In genomic region chr14:72948481-72949138, GRCh38 we compare ENCODE assay signal across 8 cellular contexts. TPM values are rescaled to one million over a fixed set of nuclear protein-coding genes. Genes with fewer than 3 reads are reported as not detected.
A peak's percentile ranks its signal among the peaks of the same experiment; 100 is the strongest.
DNase-seq lines count a peak whose midpoint lies in the region; ATAC-seq and TF ChIP-seq lines count a peak whose summit lies in the region.

No MANE protein-coding gene starts in this region.

- TF ChIP-seq POLR2A in thyroid gland (IDR thresholded peaks at IDR 0.05): no peak

- no peak overlapping the region for H3K9ac ChIP-seq in GM23248
- H3K9ac ChIP-seq in PC-3 (ENCODE audit: low read length): no peak overlapping the region

- H3K27me3 Mint-ChIP-seq in activated T-cell treated with anti-CD3 and anti-CD28 coated beads, Interleukin-2, amount 50 U/mL, for 72 hours (ENCODE audit: low read depth): no peaks in the 10 kb centered on the region

- no peak overlapping the region for H3K4me2 ChIP-seq in GM23248 (ENCODE audit: unreplicated experiment)
- H3K4me2 ChIP-seq in PC-3 (ENCODE audit: low read length): no peak overlapping the region

- POLR2A ChIA-PET in PC-3 (lab: Charles Lee; ENCODE audit: unreplicated experiment): interaction anchor here (0.7 kb wide), 1 partner anchor 20 kb away, joined by 3 read pairs; no protein-coding TSS in a partner anchor

- H4K20me1 ChIP-seq in GM23248 (ENCODE audit: insufficient read depth): no peaks in the 10 kb centered on the region
- no peaks in the 10 kb centered on the region for H4K20me1 ChIP-seq in PC-3 (ENCODE audit: low read length)

- no peaks in the 10 kb centered on the region for H3K9me3 Mint-ChIP-seq in activated T-cell treated with anti-CD3 and anti-CD28 coated beads, Interleukin-2, amount 50 U/mL, for 72 hours

- DNase-seq in AG10803 (ENCODE audit: low read depth): peak; percentile 69
- peak; percentile 74 for DNase-seq in GM23248
- peak; percentile 86 for DNase-seq in PC-3
- peak; percentile 64 to 65 for DNase-seq in activated T-cell treated with anti-CD3 and anti-CD28 coated beads, Interleukin-2, amount 50 U/mL, for 72 hours
- DNase-seq in fibroblast of pulmonary artery (ENCODE audit: low read depth): peak; percentile 78
- DNase-seq in nucleus accumbens (lab: John Stamatoyannopoulos, UW): peak in 39 of 56 donors; percentile 5 to 84 (median 22)
- DNase-seq in thyroid gland: peak; percentile 77 to 79

- BruUV-seq in PC-3 (replicated peaks; lab: Mats Ljungman, UMichigan): no TSS peak

- H3K4me3 ChIP-seq in AG10803 (ENCODE audit: low read length) (no peak overlapping the region), GM23248 (no peak overlapping the region), PC-3 (ENCODE audit: low read length) (no peak overlapping the region), fibroblast of pulmonary artery (replicated peaks; ENCODE audit: low read depth, low read length) (no peak overlapping the region), thyroid gland (replicated peaks in 1 of 3) (no peak overlapping the region)

- H3K27ac Mint-ChIP-seq in activated T-cell treated with anti-CD3 and anti-CD28 coated beads, Interleukin-2, amount 50 U/mL, for 72 hours: no peak overlapping the region

- H3K9me2 ChIP-seq in GM23248 (ENCODE audit: insufficient read depth): no peaks in the 10 kb centered on the region
- H3K9me2 ChIP-seq in PC-3 (replicated peaks; ENCODE audit: low read length): no peaks in the 10 kb centered on the region

- ATAC-seq in PC-3: peak; percentile 38
- ATAC-seq in activated T-cell treated with anti-CD3 and anti-CD28 coated beads, Interleukin-2, amount 50 U/mL, for 72 hours (replicated peaks in 1 of 2): peak; percentile 31
- ATAC-seq in GM18498 (IDR thresholded peaks at IDR 0.05; ENCODE audit: unreplicated experiment): no peak

- H3K36me3 Mint-ChIP-seq in activated T-cell treated with anti-CD3 and anti-CD28 coated beads, Interleukin-2, amount 50 U/mL, for 72 hours (ENCODE audit: insufficient read depth in 2 of 2): no peaks in the 10 kb centered on the region

- no peaks in the 10 kb centered on the region for H3K27me3 ChIP-seq in GM23248 (replicated peaks; ENCODE audit: insufficient read depth)
- no peaks in the 10 kb centered on the region for H3K27me3 ChIP-seq in PC-3 (ENCODE audit: low read length)
- H3K27me3 ChIP-seq in thyroid gland: no peaks in the 10 kb centered on the region

- 40% methylated on average over 5 of the region's 5 CpGs for WGBS in GM23248 (ENCODE audit: low coverage in 1 of 2, low lambda C conversion rate in 2 of 2, missing lambda C conversion rate in 2 of 2), 2 experiments
- 40% methylated on average over 5 of the region's 5 CpGs for WGBS in thyroid gland, 2 donors

- CTCF ChIA-PET in PC-3 (lab: Charles Lee): interaction anchor here (0.6 to 1.8 kb wide), 16 partner anchors 11 to 1262 kb away, joined by 3 to 39 read pairs (median 4); partner anchors contain the start of genes DCAF4, DPF3 and ZFYVE1

- H3K4me3 Mint-ChIP-seq in activated T-cell treated with anti-CD3 and anti-CD28 coated beads, Interleukin-2, amount 50 U/mL, for 72 hours: no peak overlapping the region

- H3F3A ChIP-seq in GM23248 (ENCODE audit: insufficient read depth) (peaks cover 7% of the 10 kb centered on the region), PC-3 (ENCODE audit: low read length, unreplicated experiment) (no peaks in the 10 kb centered on the region)

- no peaks in the 10 kb centered on the region for H3K4me1 ChIP-seq in GM23248 (ENCODE audit: insufficient read depth)
- H3K4me1 ChIP-seq in PC-3 (ENCODE audit: insufficient read depth, low read length): peaks cover 17% of the 10 kb centered on the region
- H3K4me1 ChIP-seq in thyroid gland: peaks cover 0 to 2% of the 10 kb centered on the region in 2 donors

- peaks cover 9% of the 10 kb centered on the region for H3K4me1 Mint-ChIP-seq in activated T-cell treated with anti-CD3 and anti-CD28 coated beads, Interleukin-2, amount 50 U/mL, for 72 hours (ENCODE audit: low read depth)

- in situ Hi-C loops in GM23248 (cut with MboI): loop anchor here (10.0 kb wide), 1 partner anchor 434 kb away; no protein-coding TSS in a partner anchor

- no peaks in the 10 kb centered on the region for H3K9me3 ChIP-seq in GM23248 (ENCODE audit: low read depth)
- H3K9me3 ChIP-seq in PC-3 (ENCODE audit: low read length): no peaks in the 10 kb centered on the region
- H3K9me3 ChIP-seq in thyroid gland: no peaks in the 10 kb centered on the region

- H3K27ac ChIP-seq in GM23248 (no peak overlapping the region), PC-3 (ENCODE audit: low read length) (no peak overlapping the region), thyroid gland (no peak overlapping the region)

- intact Hi-C loops in PC-3 (cut with micrococcal nuclease) (loop anchor here (1.0 kb wide), 3 partner anchors 22 to 434 kb away; partner anchors contain the start of gene DCAF4), thyroid gland (cut with DNase I) (loop anchor here (5.0 to 10.0 kb wide), 2 partner anchors 54 to 431 kb away; partner anchors contain the start of gene DPF3)

- peak; percentile 94 for TF ChIP-seq CTCF in AG10803 (conservative IDR thresholded peaks at IDR 0.05; ENCODE audit: low read length)
- peak; percentile 99 for TF ChIP-seq CTCF in PC-3 (conservative IDR thresholded peaks at IDR 0.05; ENCODE audit: low read depth, low read length)
- TF ChIP-seq CTCF in fibroblast of pulmonary artery (IDR thresholded peaks at IDR 0.05; ENCODE audit: low read length, missing control alignments): peak; percentile 95
- TF ChIP-seq CTCF in thyroid gland (IDR thresholded peaks at IDR 0.05): peak; percentile 64 to 88 (median 74)

- no peaks in the 10 kb centered on the region for H3K36me3 ChIP-seq in GM23248 (ENCODE audit: low read depth)
- peaks cover 22% of the 10 kb centered on the region; the same call in 1 of the 2 replicates for H3K36me3 ChIP-seq in PC-3 (ENCODE audit: low read depth, low read length)
- peaks cover 8 to 13% of the 10 kb centered on the region in 2 donors for H3K36me3 ChIP-seq in thyroid gland

- no peak overlapping the region for H2AFZ ChIP-seq in GM23248
- no peak overlapping the region for H2AFZ ChIP-seq in PC-3 (ENCODE audit: low read length)

- H3K79me2 ChIP-seq in GM23248 (ENCODE audit: insufficient read depth): no peaks in the 10 kb centered on the region
- no peaks in the 10 kb centered on the region for H3K79me2 ChIP-seq in PC-3 (ENCODE audit: low read length)

RNA-seq across cellular contexts. Expression of gene DCAF4, which starts 22.3 kb away (rescaled TPM):
- total RNA-seq in GM23248 (2014; rRNA removed; shearing (Covaris generic)): 20.4 and 21.9 TPM in 2 replicates
- polyA plus RNA-seq in GM23248 (2016; fragmentation: Nextera tagmentation; extraction: Ambion mirVana): 17.1 and 17.7 TPM in 2 replicates
- total RNA-seq in PC-3 (2014; rRNA removed) (55.8 and 56.8 TPM in 2 replicates), thyroid gland (10 to 100 TPM; 29.0 to 45.0 (median 36.7) TPM)
- total RNA-seq in activated T-cell treated with anti-CD3 and anti-CD28 coated beads, Interleukin-2, amount 50 U/mL, for 72 hours: 10 to 100 TPM; 15.1 to 16.6 TPM

RNA-seq across cellular contexts. Expression of gene DPF3, which starts 54.7 kb away (rescaled TPM):
- total RNA-seq in GM23248 (2014; rRNA removed; shearing (Covaris generic)): 7.9 and 13.4 TPM in 2 replicates
- polyA plus RNA-seq in GM23248 (2016; fragmentation: Nextera tagmentation; extraction: Ambion mirVana): 6.8 and 7.7 TPM in 2 replicates
- total RNA-seq in PC-3 (2014; rRNA removed) (16.6 and 30.5 TPM in 2 replicates), thyroid gland (1 to 10 TPM in 2 of 4 donors, under 1 TPM in 2; 0.27 to 3.3 (median 1.3) TPM)
- total RNA-seq in activated T-cell treated with anti-CD3 and anti-CD28 coated beads, Interleukin-2, amount 50 U/mL, for 72 hours: under 1 TPM; 0.23 to 0.62 TPM

Comparison
In these comparisons a context has a peak if more than half of its experiments do, and no peak if none do; other contexts are left out.
1. DNase-seq: peak in every context shown above with its lines; median percentile 86 in PC-3; 78 in fibroblast of pulmonary artery; 78 in thyroid gland; 74 in GM23248; 69 in AG10803; 64 in activated T-cell treated with anti-CD3 and anti-CD28 coated beads, Interleukin-2, amount 50 U/mL, for 72 hours; 22 in nucleus accumbens.